10 cellular contexts compared by ENCODE assay signal in genomic region chr2:181461056-181461630, GRCh38. TPM values are rescaled to one million over a fixed set of nuclear protein-coding genes. Genes with fewer than 3 reads are reported as not detected.
A peak's percentile ranks its signal among the peaks of the same experiment; 100 is the strongest.
DNase-seq lines count a peak whose midpoint lies in the region; ATAC-seq, FAIRE-seq and TF ChIP-seq lines count a peak whose summit lies in the region.
"Had no signal": no experiment of that assay in that cellular context is flagged by ENCODE, and none has a peak within 500 bp of the region (broad histone marks: within the 10 kb centered on the region; RNA-seq: fewer than 3 reads in every experiment).

No MANE protein-coding gene starts in this region.

- intact Hi-C loops in kidney (cut with DNase I): no loop called here

- no peak for TF ChIP-seq CTCF in kidney (IDR thresholded peaks at IDR 0.05; ENCODE audit: borderline replicate concordance, extremely low read depth, insufficient read depth)

- no peak overlapping the region for H3K9ac ChIP-seq in kidney (ENCODE audit: low read length in 2 of 2)

- no peaks in the 10 kb centered on the region for H3K9me3 ChIP-seq in kidney (ENCODE audit: control insufficient read depth in 1 of 2, low read length in 2 of 2)
- H3K9me3 ChIP-seq: pancreas had no signal

- DNase-seq in GF-D8 (lab: John Stamatoyannopoulos, UW): peak; percentile 51
- peak; percentile 88 for DNase-seq in OCI-M1 (lab: John Stamatoyannopoulos, UW)
- peak; percentile 28 for DNase-seq in kidney
- no peak for DNase-seq in kidney tubule cell (ENCODE audit: low spot score)
- DNase-seq in medulla oblongata (ENCODE audit: extremely low spot score): no peak
- DNase-seq in NCI-H128 (lab: John Stamatoyannopoulos, UW; ENCODE audit: unreplicated experiment): no peak
- DNase-seq: pancreas had no signal

- ATAC-seq in GM19351 (IDR thresholded peaks at IDR 0.05; ENCODE audit: unreplicated experiment): peak; percentile 15
- ATAC-seq in HG02885 (IDR thresholded peaks at IDR 0.05; ENCODE audit: poor library complexity, unreplicated experiment): no peak
- ATAC-seq: pancreas, SK-N-SH treated with all-trans-retinoic acid at 6 μM for 48 hours had no signal

- H3K36me3 ChIP-seq in kidney (ENCODE audit: control insufficient read depth in 1 of 2, insufficient read depth in 2 of 2, low read length in 2 of 2): no peaks in the 10 kb centered on the region
- H3K36me3 ChIP-seq: pancreas had no signal

- peaks cover 0 to 7% of the 10 kb centered on the region in 2 donors for H3K4me1 ChIP-seq in kidney (ENCODE audit: control insufficient read depth in 1 of 2, insufficient read depth in 1 of 2, low read depth in 1 of 2, low read length in 2 of 2)
- H3K4me1 ChIP-seq: pancreas had no signal

- no peak overlapping the region for H3K4me3 ChIP-seq in kidney (ENCODE audit: low read length in 2 of 2)
- H3K4me3 ChIP-seq: pancreas had no signal

- FAIRE-seq in kidney (lab: Jason Lieb, UNC): no peak

- no peak overlapping the region for H3K27ac ChIP-seq in kidney (ENCODE audit: low read depth in 2 of 2, low read length in 2 of 2)
- H3K27ac ChIP-seq: pancreas had no signal

RNA-seq across cellular contexts. Expression of gene ITGA4, which starts 4.0 kb away (rescaled TPM):
- 23.5 TPM for total RNA-seq in kidney
- polyA plus RNA-seq in kidney (ENCODE audit: insufficient read depth, low read depth, low replicate concordance): 0.39 TPM

Comparison
In these comparisons a context has a peak if more than half of its experiments do, and no peak if none do; other contexts are left out.
1. DNase-seq: peak in GF-D8 (single experiment), OCI-M1 (single experiment) and kidney (single experiment); none in kidney tubule cell (single experiment), medulla oblongata (single experiment) and NCI-H128 (single experiment).